In the genomic region with DNA sequence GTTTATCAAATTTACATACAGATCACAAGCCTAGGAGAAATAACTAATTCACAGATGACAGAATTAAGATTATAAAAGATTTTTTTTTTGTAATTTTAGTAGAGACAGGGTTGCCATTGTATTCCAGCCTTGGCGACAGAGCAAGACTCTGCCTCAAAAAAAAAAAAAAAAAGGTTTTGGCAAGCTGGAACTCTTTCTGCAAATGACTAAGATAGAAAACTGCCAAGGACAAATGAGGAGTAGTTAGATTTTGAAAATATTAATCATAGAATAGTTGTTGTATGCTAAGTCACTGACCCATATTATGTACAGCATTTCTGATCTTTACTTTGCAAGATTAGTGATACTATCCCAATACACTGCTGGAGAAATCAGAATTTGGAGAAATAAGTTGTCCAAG, we compare ENCODE assay signal across 22 cellular contexts.
A peak's percentile ranks its signal among the peaks of the same experiment; 100 is the strongest.
DNase-seq lines count a peak whose midpoint lies in the region; ATAC-seq, FAIRE-seq and TF ChIP-seq lines count a peak whose summit lies in the region.
"Had no signal": no experiment of that assay in that cellular context is flagged by ENCODE, and none has a peak within 500 bp of the region (broad histone marks: within the 10 kb centered on the region; RNA-seq: fewer than 3 reads in every experiment).

No MANE protein-coding gene starts in this region.

- H3K27me3 ChIP-seq in HepG2 (ENCODE audit: control insufficient read depth in 1 of 2, insufficient read depth in 2 of 2, low read length in 2 of 2) (no peaks in the 10 kb centered on the region), right lobe of liver (no peaks in the 10 kb centered on the region)

- H3K9me3 ChIP-seq in HepG2 (ENCODE audit: low read length) (no peaks in the 10 kb centered on the region), right lobe of liver (no peaks in the 10 kb centered on the region)
- H3K9me3 ChIP-seq: A549 had no signal

- no peaks in the 10 kb centered on the region for H3K79me2 ChIP-seq in HepG2 (ENCODE audit: insufficient read depth, low read length)

- TF ChIP-seq POLR2A in HepG2 (IDR thresholded peaks at IDR 0.05; ENCODE audit: insufficient read depth in 1 of 2, low read depth in 2 of 2, low read length in 2 of 2) (no peak), right lobe of liver (IDR thresholded peaks at IDR 0.05) (no peak)

- H3K9ac ChIP-seq in HepG2 (ENCODE audit: insufficient read depth, low read depth, low read length) = no peak overlapping the region

- DNase-seq in HepG2 (ENCODE audit: low spot score) = no peak
- no peak for DNase-seq in right lobe of liver
- peak; percentile 19 for DNase-seq in amniotic epithelial cell (ENCODE audit: low read depth)
- peak; percentile 20 for DNase-seq in fibroblast of the aortic adventitia (ENCODE audit: low read depth)
- peak; percentile 24 for DNase-seq in stromal cell of bone marrow (ENCODE audit: low read depth)
- no peak for DNase-seq in NCI-H748 (lab: John Stamatoyannopoulos, UW; ENCODE audit: unreplicated experiment)
- DNase-seq: Calu3; CD4-positive, CD25-positive, alpha-beta regulatory T cell; DMS79; GOT3; NCI-H1048; NCI-H1694; NCI-H524 treated with DMSO at 0.1 percent for 48 hours; OCI-M1 had no signal

- in situ Hi-C loops in HepG2 (cut with HindIII; ENCODE audit: extremely low pct_ligation_motif_present, low pct_unique_long_range_greater_than_20kb) = no loop called here

- CTCF ChIA-PET in HepG2 (lab: Yijun Ruan, JAX; ENCODE audit: low intra/inter-chr PET ratio, low total read pairs) = no interaction called here

- H3K4me1 ChIP-seq in HepG2 (ENCODE audit: insufficient read depth, low read length) (no peaks in the 10 kb centered on the region), right lobe of liver (no peaks in the 10 kb centered on the region)
- H3K4me1 ChIP-seq: A549 had no signal

- no peaks in the 10 kb centered on the region for H4K20me1 ChIP-seq in HepG2 (ENCODE audit: insufficient read depth, low read length)

- no peak overlapping the region for H3K27ac ChIP-seq in HepG2 (ENCODE audit: extremely low read length, insufficient read depth, low read length)
- no peak overlapping the region for H3K27ac ChIP-seq in right lobe of liver
- H3K27ac ChIP-seq: A549, RWPE1 had no signal

- H3K4me3 ChIP-seq in HepG2 (replicated peaks in 1 of 3; ENCODE audit: insufficient read depth in 1 of 3, low read depth in 2 of 3, low read length in 3 of 3) (no peak overlapping the region), right lobe of liver (no peak overlapping the region), fibroblast of the aortic adventitia (ENCODE audit: low read depth, low read length) (no peak overlapping the region)
- H3K4me3 ChIP-seq: A549, K562 had no signal

- no peak for FAIRE-seq in HepG2 (lab: Jason Lieb, UNC)
- FAIRE-seq: A549, GM12892, GM19239, HTR-8/SVneo, K562 had no signal

- BruUV-seq in HepG2 (replicated peaks; lab: Mats Ljungman, UMichigan) = TSS peak; percentile 27

- POLR2A ChIA-PET in HepG2 (lab: Yijun Ruan, JAX) = no interaction called here

- TF ChIP-seq EP300 in HepG2 (IDR thresholded peaks at IDR 0.05; ENCODE audit: low read depth in 2 of 2, low read length in 2 of 2) (no peak), HepG2 (CRISPR knock-in tag; IDR thresholded peaks at IDR 0.05; ENCODE audit: borderline replicate concordance) (no peak)

- H3K4me2 ChIP-seq in HepG2 (ENCODE audit: low read depth, low read length) = no peak overlapping the region
- H3K4me2 ChIP-seq: A549 had no signal

- 100% methylated on average over 1 of the region's 1 CpG for WGBS in HepG2 (ENCODE audit: low lambda C conversion rate)
- WGBS in right lobe of liver (ENCODE audit: insufficient coverage, low coverage, low lambda C conversion rate, missing lambda C conversion rate) = 80% methylated on average over 1 of the region's 1 CpG

- H2AFZ ChIP-seq in HepG2 (ENCODE audit: low read length) = no peak overlapping the region

- TF ChIP-seq CTCF in HepG2 (CRISPR knock-in tag; IDR thresholded peaks at IDR 0.05) (no peak), right lobe of liver (IDR thresholded peaks at IDR 0.05) (no peak), fibroblast of the aortic adventitia (IDR thresholded peaks at IDR 0.05; ENCODE audit: insufficient read depth, low read length) (no peak)

- H3K36me3 ChIP-seq in HepG2 (replicated peaks in 1 of 2; ENCODE audit: control insufficient read depth in 1 of 2, insufficient read depth in 2 of 2, low read length in 2 of 2) (peaks cover 6 to 16% of the 10 kb centered on the region in 2 experiments), right lobe of liver (peaks cover 0 to 6% (median 1%) of the 10 kb centered on the region in 4 donors)

- intact Hi-C loops in HepG2 (cut with micrococcal nuclease; ENCODE audit: unreplicated experiment) = no loop called here
- intact Hi-C loops in right lobe of liver (cut with DNase I) = no loop called here

- TF ChIP-seq RAD21 in HepG2 (CRISPR knock-in tag; IDR thresholded peaks at IDR 0.05) = no peak

- no peak for ATAC-seq in HepG2
- no peak for ATAC-seq in right lobe of liver
- no peak for ATAC-seq in GM18867 (IDR thresholded peaks at IDR 0.05; ENCODE audit: unreplicated experiment)
- no peak for ATAC-seq in GM19324 (IDR thresholded peaks at IDR 0.05; ENCODE audit: low FRiP score, unreplicated experiment)
- ATAC-seq: A549, K562 had no signal

TF ChIP-seq in HepG2, 621 proteins besides CTCF, POLR2A, EP300 and RAD21 (continues in another document):
- TF ChIP-seq, protein P1, sequence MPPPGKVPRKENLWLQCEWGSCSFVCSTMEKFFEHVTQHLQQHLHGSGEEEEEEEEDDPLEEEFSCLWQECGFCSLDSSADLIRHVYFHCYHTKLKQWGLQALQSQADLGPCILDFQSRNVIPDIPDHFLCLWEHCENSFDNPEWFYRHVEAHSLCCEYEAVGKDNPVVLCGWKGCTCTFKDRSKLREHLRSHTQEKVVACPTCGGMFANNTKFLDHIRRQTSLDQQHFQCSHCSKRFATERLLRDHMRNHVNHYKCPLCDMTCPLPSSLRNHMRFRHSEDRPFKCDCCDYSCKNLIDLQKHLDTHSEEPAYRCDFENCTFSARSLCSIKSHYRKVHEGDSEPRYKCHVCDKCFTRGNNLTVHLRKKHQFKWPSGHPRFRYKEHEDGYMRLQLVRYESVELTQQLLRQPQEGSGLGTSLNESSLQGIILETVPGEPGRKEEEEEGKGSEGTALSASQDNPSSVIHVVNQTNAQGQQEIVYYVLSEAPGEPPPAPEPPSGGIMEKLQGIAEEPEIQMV (CRISPR knock-in tag; IDR thresholded peaks at IDR 0.05; ENCODE audit: low read depth) = no peak
- TF ChIP-seq, protein P2, sequence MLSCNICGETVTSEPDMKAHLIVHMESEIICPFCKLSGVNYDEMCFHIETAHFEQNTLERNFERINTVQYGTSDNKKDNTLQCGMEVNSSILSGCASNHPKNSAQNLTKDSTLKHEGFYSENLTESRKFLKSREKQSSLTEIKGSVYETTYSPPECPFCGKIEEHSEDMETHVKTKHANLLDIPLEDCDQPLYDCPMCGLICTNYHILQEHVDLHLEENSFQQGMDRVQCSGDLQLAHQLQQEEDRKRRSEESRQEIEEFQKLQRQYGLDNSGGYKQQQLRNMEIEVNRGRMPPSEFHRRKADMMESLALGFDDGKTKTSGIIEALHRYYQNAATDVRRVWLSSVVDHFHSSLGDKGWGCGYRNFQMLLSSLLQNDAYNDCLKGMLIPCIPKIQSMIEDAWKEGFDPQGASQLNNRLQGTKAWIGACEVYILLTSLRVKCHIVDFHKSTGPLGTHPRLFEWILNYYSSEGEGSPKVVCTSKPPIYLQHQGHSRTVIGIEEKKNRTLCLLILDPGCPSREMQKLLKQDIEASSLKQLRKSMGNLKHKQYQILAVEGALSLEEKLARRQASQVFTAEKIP (CRISPR knock-in tag; IDR thresholded peaks at IDR 0.05; ENCODE audit: borderline replicate concordance) = no peak
- TF ChIP-seq ZNF549 (CRISPR knock-in tag; IDR thresholded peaks at IDR 0.05) (no peak), ZNF616 (CRISPR knock-in tag; IDR thresholded peaks at IDR 0.05; ENCODE audit: low read depth) (no peak), ZKSCAN8 (CRISPR knock-in tag; IDR thresholded peaks at IDR 0.05; ENCODE audit: borderline replicate concordance) (no peak), CEBPG (CRISPR knock-in tag; IDR thresholded peaks at IDR 0.05) (no peak), GLI4 (CRISPR knock-in tag; IDR thresholded peaks at IDR 0.05; ENCODE audit: borderline replicate concordance) (no peak), MTA3 (CRISPR knock-in tag; IDR thresholded peaks at IDR 0.05) (no peak), IRF2 (CRISPR knock-in tag; IDR thresholded peaks at IDR 0.05) (no peak)
- TF ChIP-seq, protein P3, sequence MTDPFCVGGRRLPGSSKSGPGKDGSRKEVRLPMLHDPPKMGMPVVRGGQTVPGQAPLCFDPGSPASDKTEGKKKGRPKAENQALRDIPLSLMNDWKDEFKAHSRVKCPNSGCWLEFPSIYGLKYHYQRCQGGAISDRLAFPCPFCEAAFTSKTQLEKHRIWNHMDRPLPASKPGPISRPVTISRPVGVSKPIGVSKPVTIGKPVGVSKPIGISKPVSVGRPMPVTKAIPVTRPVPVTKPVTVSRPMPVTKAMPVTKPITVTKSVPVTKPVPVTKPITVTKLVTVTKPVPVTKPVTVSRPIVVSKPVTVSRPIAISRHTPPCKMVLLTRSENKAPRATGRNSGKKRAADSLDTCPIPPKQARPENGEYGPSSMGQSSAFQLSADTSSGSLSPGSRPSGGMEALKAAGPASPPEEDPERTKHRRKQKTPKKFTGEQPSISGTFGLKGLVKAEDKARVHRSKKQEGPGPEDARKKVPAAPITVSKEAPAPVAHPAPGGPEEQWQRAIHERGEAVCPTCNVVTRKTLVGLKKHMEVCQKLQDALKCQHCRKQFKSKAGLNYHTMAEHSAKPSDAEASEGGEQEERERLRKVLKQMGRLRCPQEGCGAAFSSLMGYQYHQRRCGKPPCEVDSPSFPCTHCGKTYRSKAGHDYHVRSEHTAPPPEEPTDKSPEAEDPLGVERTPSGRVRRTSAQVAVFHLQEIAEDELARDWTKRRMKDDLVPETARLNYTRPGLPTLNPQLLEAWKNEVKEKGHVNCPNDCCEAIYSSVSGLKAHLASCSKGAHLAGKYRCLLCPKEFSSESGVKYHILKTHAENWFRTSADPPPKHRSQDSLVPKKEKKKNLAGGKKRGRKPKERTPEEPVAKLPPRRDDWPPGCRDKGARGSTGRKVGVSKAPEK (CRISPR knock-in tag; IDR thresholded peaks at IDR 0.05; ENCODE audit: borderline replicate concordance) = no peak

Comparison
In these comparisons a context has a peak if more than half of its experiments do, and no peak if none do; other contexts are left out.
1. DNase-seq: peak in amniotic epithelial cell (single experiment), fibroblast of the aortic adventitia (single experiment) and stromal cell of bone marrow (single experiment); none in HepG2 (single experiment), right lobe of liver (0 of 3) and NCI-H748 (single experiment).